Comparison of ENCODE assay signal across 22 cellular contexts in genomic region chr7:125618516-125618915, GRCh38.
DNase-seq lines count a peak whose midpoint lies in the region; ATAC-seq, FAIRE-seq and TF ChIP-seq lines count a peak whose summit lies in the region.
"Had no signal": no experiment of that assay in that cellular context is flagged by ENCODE, and none has a peak within 500 bp of the region (broad histone marks: within the 10 kb centered on the region; RNA-seq: fewer than 3 reads in every experiment).

No MANE protein-coding gene starts in this region.

- H3K4me3 ChIP-seq in bronchial epithelial cell (ENCODE audit: low read depth, low read length), result no peak overlapping the region
- no peak overlapping the region for H3K4me3 ChIP-seq in neuronal stem cell (ENCODE audit: low read length in 2 of 2)
- H3K4me3 ChIP-seq in aorta (ENCODE audit: low read length in 2 of 2), result no peak overlapping the region
- H3K4me3 ChIP-seq in colonic mucosa, result no peak overlapping the region
- no peak overlapping the region for H3K4me3 ChIP-seq in A673 (ENCODE audit: low read depth, low read length, poor library complexity, severe bottlenecking)
- H3K4me3 ChIP-seq: BLaER1 treated with 17β-estradiol and CSF1 and Interleukin-3, amounts not matched to agents 10 nM and 100 nM; GM12878 had no signal

- POLR2A ChIA-PET in A673 (lab: Charles Lee; ENCODE audit: low non-redundant PET), result no interaction called here

- H3K9me3 ChIP-seq in neuronal stem cell (replicated peaks in 1 of 2; ENCODE audit: control insufficient read depth in 2 of 2, insufficient read depth in 1 of 2, low read depth in 1 of 2, low read length in 2 of 2), result no peaks in the 10 kb centered on the region
- no peaks in the 10 kb centered on the region for H3K9me3 ChIP-seq in aorta (ENCODE audit: control insufficient read depth, low read length)
- no peaks in the 10 kb centered on the region for H3K9me3 ChIP-seq in colonic mucosa
- H3K9me3 ChIP-seq in A673 (ENCODE audit: low read depth, low read length, poor library complexity, severe bottlenecking), result peaks cover 8% of the 10 kb centered on the region

- H3K14ac ChIP-seq in neuronal stem cell (ENCODE audit: low read length), result no peak overlapping the region

- H3K18ac ChIP-seq in neuronal stem cell (ENCODE audit: low read length), result peak overlapping the region; percentile 8

- no peak overlapping the region for H3K23ac ChIP-seq in neuronal stem cell (ENCODE audit: low read depth, low read length, poor library complexity)

- intact Hi-C loops in aorta (cut with DNase I), result no loop called here
- intact Hi-C loops in colonic mucosa (cut with DNase I), result no loop called here
- intact Hi-C loops in A673 (cut with micrococcal nuclease; ENCODE audit: unreplicated experiment), result no loop called here

- TF ChIP-seq CTCF in bronchial epithelial cell (IDR thresholded peaks at IDR 0.05; ENCODE audit: insufficient read depth, low read length, severe bottlenecking) (no peak), colonic mucosa (IDR thresholded peaks at IDR 0.05) (no peak), A673 (conservative IDR thresholded peaks at IDR 0.05; ENCODE audit: low read depth, low read length) (no peak)

- H3K27ac ChIP-seq in neuronal stem cell (replicated peaks; ENCODE audit: low read length) (no peak overlapping the region), aorta (ENCODE audit: low read depth in 1 of 2, low read length in 2 of 2) (no peak overlapping the region), colonic mucosa (no peak overlapping the region), A673 (ENCODE audit: low read depth, low read length, poor library complexity, severe bottlenecking) (no peak overlapping the region)
- H3K27ac ChIP-seq: BLaER1 treated with 17β-estradiol and CSF1 and Interleukin-3, amounts not matched to agents 10 nM and 100 nM; C4-2B had no signal

- H2AFZ ChIP-seq in neuronal stem cell (ENCODE audit: low read length), result no peak overlapping the region

- no peaks in the 10 kb centered on the region for H3K4me1 ChIP-seq in neuronal stem cell (ENCODE audit: control insufficient read depth in 2 of 2, insufficient read depth in 1 of 2, low read depth in 1 of 2, low read length in 2 of 2)
- no peaks in the 10 kb centered on the region for H3K4me1 ChIP-seq in aorta (ENCODE audit: control insufficient read depth in 1 of 2, insufficient read depth in 2 of 2, low read length in 2 of 2)
- no peaks in the 10 kb centered on the region for H3K4me1 ChIP-seq in colonic mucosa
- no peaks in the 10 kb centered on the region for H3K4me1 ChIP-seq in A673 (ENCODE audit: insufficient read depth, low read length, poor library complexity, severe bottlenecking)

- no peak overlapping the region for H2BK15ac ChIP-seq in neuronal stem cell (ENCODE audit: low read length)

- H2BK12ac ChIP-seq in neuronal stem cell (ENCODE audit: low read length), result no peak overlapping the region

- H3K4ac ChIP-seq in neuronal stem cell (ENCODE audit: low read length), result no peak overlapping the region

- no peak overlapping the region for H4K91ac ChIP-seq in neuronal stem cell (ENCODE audit: low read depth, low read length, poor library complexity)

- H4K8ac ChIP-seq in neuronal stem cell (ENCODE audit: low read depth, low read length), result no peak overlapping the region

- no peak overlapping the region for H2BK120ac ChIP-seq in neuronal stem cell (ENCODE audit: low read depth, low read length)

- H3K79me1 ChIP-seq in neuronal stem cell (ENCODE audit: low read depth, low read length), result no peaks in the 10 kb centered on the region

- DNase-seq in bronchial epithelial cell (ENCODE audit: low read depth) (no peak), neuronal stem cell (ENCODE audit: low spot score) (no peak), aorta (no peak), colonic mucosa (no peak), inferior parietal cortex (ENCODE audit: extremely low spot score) (no peak), A673 (ENCODE audit: low spot score) (no peak)
- DNase-seq: 8988T; CD4-positive, alpha-beta T cell; CD8-positive, alpha-beta T cell; DMS 273 treated with DMSO at 0.1 percent for 48 hours; DMS153; DMS53; DMS79; DND-41; EL; GDM1 had no signal

- FAIRE-seq in bronchial epithelial cell (lab: Jason Lieb, UNC), result peak; percentile 13
- FAIRE-seq: A204.1, GM12878, GM12892, GM18507 had no signal

- H3K4me2 ChIP-seq in neuronal stem cell (ENCODE audit: insufficient read depth, low read length, poor library complexity, severe bottlenecking), result no peak overlapping the region
- H3K4me2 ChIP-seq: BLaER1 treated with 17β-estradiol and CSF1 and Interleukin-3, amounts not matched to agents 10 nM and 100 nM had no signal

- no peak overlapping the region for H2AK5ac ChIP-seq in neuronal stem cell (ENCODE audit: low read depth, low read length)

- no TSS peak for BruUV-seq in A673 (replicated peaks; lab: Mats Ljungman, UMichigan)

- WGBS in neuronal stem cell (ENCODE audit: extremely low coverage in 2 of 2, insufficient read length in 2 of 2, insufficient replicate concordance in 1 of 2), 2 donors, result no CpG with 5 or more reads among the region's 2 CpGs
- 77 to 85% methylated on average over 2 of the region's 2 CpGs for WGBS in aorta, 2 donors

- ATAC-seq in aorta (ENCODE audit: low FRiP score), result peak; percentile 11
- ATAC-seq: CD8-positive, alpha-beta T cell; GM12878 had no signal

- no peaks in the 10 kb centered on the region for H3K27me3 ChIP-seq in bronchial epithelial cell (ENCODE audit: control insufficient read depth, insufficient read depth, low read length)
- H3K27me3 ChIP-seq in neuronal stem cell (ENCODE audit: control insufficient read depth in 3 of 3, insufficient read depth in 3 of 3, low read depth in 1 of 3, low read length in 3 of 3), result no peaks in the 10 kb centered on the region
- no peaks in the 10 kb centered on the region for H3K27me3 ChIP-seq in aorta (ENCODE audit: control insufficient read depth in 1 of 2, insufficient read depth in 2 of 2, low read length in 1 of 2)
- H3K27me3 ChIP-seq in colonic mucosa, result no peaks in the 10 kb centered on the region
- no peaks in the 10 kb centered on the region for H3K27me3 ChIP-seq in A673 (replicated peaks; ENCODE audit: insufficient read depth, low read depth, low read length, poor library complexity)
- H3K27me3 ChIP-seq: BLaER1 treated with 17β-estradiol and CSF1 and Interleukin-3, amounts not matched to agents 10 nM and 100 nM had no signal

- CTCF ChIA-PET in A673 (lab: Charles Lee), result no interaction called here

- no peak overlapping the region for H3K9ac ChIP-seq in neuronal stem cell (ENCODE audit: low read depth, low read length, poor library complexity)
- no peak overlapping the region for H3K9ac ChIP-seq in colonic mucosa (ENCODE audit: low read depth in 2 of 2, low read length in 2 of 2)
- H3K9ac ChIP-seq: BLaER1 treated with 17β-estradiol and CSF1 and Interleukin-3, amounts not matched to agents 10 nM and 100 nM had no signal

- H2BK5ac ChIP-seq in neuronal stem cell (ENCODE audit: low read length), result no peak overlapping the region

- H3K36me3 ChIP-seq in bronchial epithelial cell (ENCODE audit: control insufficient read depth, insufficient read depth, low read length) (no peaks in the 10 kb centered on the region), neuronal stem cell (replicated peaks in 1 of 2; ENCODE audit: control insufficient read depth in 2 of 2, insufficient read depth in 2 of 2, low read length in 2 of 2) (no peaks in the 10 kb centered on the region), aorta (ENCODE audit: control insufficient read depth in 1 of 2, insufficient read depth in 2 of 2, low read length in 1 of 2) (no peaks in the 10 kb centered on the region), colonic mucosa (no peaks in the 10 kb centered on the region), A673 (ENCODE audit: insufficient read depth, low read length, poor library complexity, severe bottlenecking) (no peaks in the 10 kb centered on the region)
- H3K36me3 ChIP-seq: BLaER1 treated with 17β-estradiol and CSF1 and Interleukin-3, amounts not matched to agents 10 nM and 100 nM had no signal
